ENCODE assay signal across 1 cellular context in the genomic region with DNA sequence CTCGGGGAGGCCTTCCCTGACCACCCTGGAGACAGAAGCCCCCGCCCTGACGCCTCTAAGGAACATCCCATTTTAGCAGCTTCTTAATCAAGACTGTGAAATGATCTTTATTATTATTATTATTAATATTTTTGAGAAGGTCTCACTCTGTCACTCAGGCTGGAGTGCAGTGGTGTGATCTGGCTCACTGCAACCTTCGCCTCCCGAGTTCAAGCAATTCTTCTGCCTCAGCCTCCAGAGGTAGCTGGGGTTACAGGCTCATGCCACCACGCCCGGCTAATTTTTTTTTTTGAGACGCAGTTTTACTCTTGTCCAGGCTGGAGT.
TF ChIP-seq lines count a peak whose summit lies in the region.

No MANE protein-coding gene starts in this region.

TF ChIP-seq in WTC11, 78 proteins besides CTCF, POLR2A, EP300 and RAD21 (continued from another document):
- TF ChIP-seq, protein P1, sequence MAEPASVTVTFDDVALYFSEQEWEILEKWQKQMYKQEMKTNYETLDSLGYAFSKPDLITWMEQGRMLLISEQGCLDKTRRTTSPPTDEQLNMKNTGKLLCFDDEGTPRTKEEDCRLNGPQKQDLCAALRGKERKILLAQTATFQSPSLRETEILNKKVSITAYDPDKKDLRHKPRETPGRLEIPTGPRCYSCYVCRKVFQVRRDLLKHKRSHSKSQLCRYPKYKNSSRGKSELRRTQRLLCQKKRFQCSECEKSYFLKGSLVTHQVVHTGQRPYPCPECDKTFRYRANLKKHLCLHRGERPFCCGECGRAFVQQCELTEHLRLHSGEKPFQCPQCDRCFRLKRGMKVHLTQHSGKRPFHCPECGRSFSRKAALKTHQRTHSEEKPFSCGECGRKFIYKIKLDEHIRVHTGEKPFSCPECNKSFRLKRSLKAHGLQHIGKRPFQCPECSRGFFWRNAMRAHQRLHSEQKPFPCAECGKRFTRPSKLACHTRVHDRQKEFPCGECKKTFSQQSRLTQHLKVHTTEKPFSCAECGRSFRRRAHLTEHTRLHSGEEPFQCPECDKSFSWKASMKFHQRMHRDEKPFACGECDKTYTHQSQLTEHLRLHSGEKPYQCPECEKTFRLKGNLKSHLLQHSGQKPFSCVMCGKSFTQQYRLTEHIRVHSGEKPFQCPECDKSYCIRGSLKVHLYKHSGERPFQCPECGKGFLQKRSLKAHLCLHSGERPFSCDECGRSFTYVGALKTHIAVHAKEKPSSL (CRISPR knock-in tag; conservative IDR thresholded peaks at IDR 0.05), result no peak
- no peak for TF ChIP-seq RORB (CRISPR knock-in tag; IDR thresholded peaks at IDR 0.05)
TF ChIP-seq in WTC11: peak in this region for 0.
